Comparison of ENCODE assay signal across 8 cellular contexts in genomic region chr14:31207746-31208545, GRCh38. TPM values are rescaled to one million over a fixed set of nuclear protein-coding genes. Genes with fewer than 3 reads are reported as not detected.
A peak's percentile ranks its signal among the peaks of the same experiment; 100 is the strongest.
DNase-seq lines count a peak whose midpoint lies in the region; ATAC-seq lines count a peak whose summit lies in the region.

Gene HECTD1 (minus strand): TSS chr14:31207793. CDS start chr14:31205936, 1,857 bp downstream.

- peak within 1 kb of the TSS; percentile 83 for H3K23ac ChIP-seq in mesendoderm (ENCODE audit: low read length)

- peak within 1 kb of the TSS; percentile 98 for H3K56ac ChIP-seq in mesendoderm (ENCODE audit: low read length)

- H2BK120ac ChIP-seq in mesendoderm (ENCODE audit: low read depth, low read length), result peak within 1 kb of the TSS; percentile 61

- no peaks in the 10 kb centered on the region for H3K36me3 ChIP-seq in mesendoderm (ENCODE audit: control insufficient read depth, insufficient read depth, low read length)

- peak within 1 kb of the TSS; percentile 59 for H4K5ac ChIP-seq in mesendoderm (ENCODE audit: low read length)

- peak within 1 kb of the TSS; percentile 95 for H2BK5ac ChIP-seq in mesendoderm (ENCODE audit: low read length)

- H3K4me3 ChIP-seq in mesendoderm (ENCODE audit: low read length), result peak within 1 kb of the TSS; percentile 95

- H3K4me1 Mint-ChIP-seq in effector memory CD8-positive, alpha-beta T cell (ENCODE audit: low read depth in 2 of 2), result peaks cover 31 to 40% of the 10 kb centered on the region in 2 donors

- no CpG with 5 or more reads among the region's 79 CpGs for WGBS in mesendoderm (ENCODE audit: extremely low coverage, insufficient coverage, low lambda C conversion rate)

- peak; percentile 69 for ATAC-seq in GM19467 (IDR thresholded peaks at IDR 0.05; ENCODE audit: unreplicated experiment)
- ATAC-seq in effector memory CD8-positive, alpha-beta T cell (replicated peaks), result peak; percentile 65

- peak within 1 kb of the TSS; percentile 83 for H3K4ac ChIP-seq in mesendoderm (ENCODE audit: low read depth, low read length)

- peaks cover 4% of the 10 kb centered on the region for H3K79me1 ChIP-seq in mesendoderm (ENCODE audit: low read length)

- peak; percentile 75 for DNase-seq in COLO829 (ENCODE audit: low spot score)
- DNase-seq in HPDE6-E6E7 (ENCODE audit: extremely low spot score), result peak; percentile 80
- DNase-seq in NK-92 treated with Interleukin-12 subunit alpha and Interleukin-12 subunit beta, amount 100 ng/mL, for 24 hours (lab: John Stamatoyannopoulos, UW), result peak; percentile 83
- peak; percentile 96 for DNase-seq in activated CD8-positive, alpha-beta memory T cell treated with anti-CD3 and anti-CD28 coated beads for 24 hours
- peak; percentile 79 to 86 (median 83) for DNase-seq in effector memory CD8-positive, alpha-beta T cell
- DNase-seq in mesendoderm, result peak; percentile 93
- peak; percentile 72 for DNase-seq in stimulated activated CD8-positive, alpha-beta memory T cell treated with anti-CD3 and anti-CD28 coated beads, Interleukin-15, amount 100 ng/mL, for 1 hour (ENCODE audit: low read depth)

- no peaks in the 10 kb centered on the region for H3K4me1 ChIP-seq in mesendoderm (ENCODE audit: control insufficient read depth, low read depth, low read length)

- no peaks in the 10 kb centered on the region for H3K27me3 ChIP-seq in mesendoderm (ENCODE audit: insufficient read depth, low read length, poor library complexity)

- peak within 1 kb of the TSS; percentile 89 to 94 for H3K4me3 Mint-ChIP-seq in effector memory CD8-positive, alpha-beta T cell

- peaks cover 16% of the 10 kb centered on the region for H3K79me2 ChIP-seq in mesendoderm (ENCODE audit: control insufficient read depth, insufficient read depth, low read length)

- H3K9me3 Mint-ChIP-seq in effector memory CD8-positive, alpha-beta T cell, result no peaks in the 10 kb centered on the region

- no peaks in the 10 kb centered on the region for H3K27me3 Mint-ChIP-seq in effector memory CD8-positive, alpha-beta T cell

- peaks cover 47% of the 10 kb centered on the region for H3K36me3 Mint-ChIP-seq in effector memory CD8-positive, alpha-beta T cell (ENCODE audit: insufficient read depth)

- peak within 1 kb of the TSS; percentile 97 for H3K9ac ChIP-seq in mesendoderm (ENCODE audit: low read length)

- H2AK5ac ChIP-seq in mesendoderm (ENCODE audit: low read length), result no peak within 1 kb of the TSS

- peak within 1 kb of the TSS; percentile 93 for H4K8ac ChIP-seq in mesendoderm (ENCODE audit: low read depth, low read length)

- no peak within 1 kb of the TSS for H2BK15ac ChIP-seq in mesendoderm (replicated peaks; ENCODE audit: low read depth)

- H3K18ac ChIP-seq in mesendoderm (ENCODE audit: low read length), result peak within 1 kb of the TSS; percentile 93

- H3K27ac ChIP-seq in mesendoderm (ENCODE audit: low read depth, low read length), result peak within 1 kb of the TSS; percentile 93

- H3K4me2 ChIP-seq in mesendoderm (ENCODE audit: low read length), result peak within 1 kb of the TSS; percentile 78

- H3K27ac Mint-ChIP-seq in effector memory CD8-positive, alpha-beta T cell, result peak within 1 kb of the TSS; percentile 99

RNA-seq across cellular contexts. Expression of gene HECTD1, which starts in this region (rescaled TPM):
- polyA plus RNA-seq in mesendoderm (2013, experiment 1 of 2), result 41.3 TPM
- 41.1 TPM for polyA plus RNA-seq in mesendoderm (2013, experiment 2 of 2)

Comparison
In these comparisons a context has a peak if more than half of its experiments do, and no peak if none do; other contexts are left out.
1. Peak in every context shown above with its lines: DNase-seq, ATAC-seq, H3K4me3 ChIP-seq and H3K27ac ChIP-seq.